In genomic region chr1:84668185-84668584, GRCh38 we compare ENCODE assay signal across 10 cellular contexts. TPM values are rescaled to one million over a fixed set of nuclear protein-coding genes. Genes with fewer than 3 reads are reported as not detected.
A peak's percentile ranks its signal among the peaks of the same experiment; 100 is the strongest.
DNase-seq lines count a peak whose midpoint lies in the region; ATAC-seq and TF ChIP-seq lines count a peak whose summit lies in the region.
"Had no signal": no experiment of that assay in that cellular context is flagged by ENCODE, and none has a peak within 500 bp of the region (broad histone marks: within the 10 kb centered on the region; RNA-seq: fewer than 3 reads in every experiment).

No MANE protein-coding gene starts in this region.

- 96 to 100% methylated on average over 1 of the region's 1 CpG for WGBS in upper lobe of left lung, 2 donors

- intact Hi-C loops in Panc1 (cut with micrococcal nuclease; ENCODE audit: unreplicated experiment) = no loop called here
- intact Hi-C loops in sciatic nerve (cut with DNase I) = no loop called here

- in situ Hi-C loops in Panc1 (cut with HindIII; ENCODE audit: low pct_unique_long_range_greater_than_20kb, low sequenced_read_pairs) = no loop called here

- peak; percentile 27; the same call in 1 of the 2 replicates for TF ChIP-seq CTCF in AG04450 (IDR thresholded peaks at IDR 0.05; ENCODE audit: low read depth, low read length)
- TF ChIP-seq CTCF in GM12872 (IDR thresholded peaks at IDR 0.05; ENCODE audit: insufficient read depth, low read depth, low read length) = peak; percentile 15; the same call in 1 of the 3 replicates
- TF ChIP-seq CTCF in Panc1 (IDR thresholded peaks at IDR 0.05) = peak; percentile 61
- TF ChIP-seq CTCF in fibroblast of villous mesenchyme (IDR thresholded peaks at IDR 0.05; ENCODE audit: insufficient read depth, low read depth, low read length) = peak; percentile 57
- TF ChIP-seq CTCF in upper lobe of left lung (IDR thresholded peaks at IDR 0.05) = no peak

- H3K9me3 ChIP-seq in AG04450 (ENCODE audit: control insufficient read depth, insufficient read depth, low read length) (no peaks in the 10 kb centered on the region), Panc1 (ENCODE audit: control insufficient read depth, insufficient read depth, low read depth, low read length) (no peaks in the 10 kb centered on the region), upper lobe of left lung (no peaks in the 10 kb centered on the region)

- peaks cover 21% of the 10 kb centered on the region for H3K36me3 ChIP-seq in Panc1 (ENCODE audit: control insufficient read depth, insufficient read depth, low read length)
- H3K36me3 ChIP-seq in upper lobe of left lung = no peaks in the 10 kb centered on the region

- POLR2A ChIA-PET in AG04450 (lab: Yijun Ruan, JAX) (no interaction called here), Panc1 (lab: Charles Lee) (interaction anchor here (0.6 kb wide), 1 partner anchor 120 kb away, joined by 5 read pairs; no protein-coding TSS in a partner anchor)

- TF ChIP-seq EP300 in upper lobe of left lung (IDR thresholded peaks at IDR 0.05) = no peak

- H3K4me1 ChIP-seq in Panc1 (ENCODE audit: control insufficient read depth, insufficient read depth, low read length) (no peaks in the 10 kb centered on the region), upper lobe of left lung (peaks cover 0 to 2% (median 0%) of the 10 kb centered on the region in 4 donors)

- no peaks in the 10 kb centered on the region for H3K27me3 ChIP-seq in AG04450 (ENCODE audit: control insufficient read depth, insufficient read depth, low read length)
- H3K27me3 ChIP-seq in Panc1 (ENCODE audit: control insufficient read depth, insufficient read depth, low read length) = no peaks in the 10 kb centered on the region
- H3K27me3 ChIP-seq in upper lobe of left lung = no peaks in the 10 kb centered on the region

- CTCF ChIA-PET in AG04450 (lab: Charles Lee) (interaction anchor here (0.6 to 2.0 kb wide), 8 partner anchors 14 to 267 kb away, joined by 3 to 17 read pairs (median 4); no protein-coding TSS in a partner anchor), Panc1 (lab: Charles Lee) (interaction anchor here (1.6 kb wide), 1 partner anchor 85 kb away, joined by 8 read pairs; no protein-coding TSS in a partner anchor)

- peak; percentile 82; the same call in 1 of the 2 replicates for ATAC-seq in Panc1
- ATAC-seq in sciatic nerve = no peak
- no peak for ATAC-seq in upper lobe of left lung (ENCODE audit: low FRiP score in 2 of 2)

- TF ChIP-seq POLR2A in upper lobe of left lung (IDR thresholded peaks at IDR 0.05) = no peak

- no TSS peak for BruUV-seq in Panc1 (replicated peaks; lab: Mats Ljungman, UMichigan)

- DNase-seq in AG04450 (ENCODE audit: low read depth, low spot score) (no peak), Panc1 (ENCODE audit: low read depth, low spot score) (no peak), fibroblast of villous mesenchyme (ENCODE audit: low read depth) (peak; percentile 43), cortex of kidney (lab: John Stamatoyannopoulos, UW) (no peak), activated T-cell treated with anti-CD3 and anti-CD28 coated beads for 4 hours (no peak), sciatic nerve (ENCODE audit: low spot score) (no peak), upper lobe of left lung (no peak)
- DNase-seq: NCI-H510A treated with DMSO at 0.1 percent for 48 hours, T1000 had no signal

- H3K27ac ChIP-seq in AG04450 (ENCODE audit: low read depth, low read length) = no peak overlapping the region
- no peak overlapping the region for H3K27ac ChIP-seq in Panc1 (ENCODE audit: low read length)
- no peak overlapping the region for H3K27ac ChIP-seq in upper lobe of left lung

- H3K4me3 ChIP-seq in AG04450 (ENCODE audit: low read depth, low read length) = no peak overlapping the region
- H3K4me3 ChIP-seq in Panc1 (ENCODE audit: low read depth in 2 of 2, low read length in 2 of 2) = no peak overlapping the region
- no peak overlapping the region for H3K4me3 ChIP-seq in fibroblast of villous mesenchyme (ENCODE audit: low read depth, low read length)
- no peak overlapping the region for H3K4me3 ChIP-seq in upper lobe of left lung

RNA-seq across cellular contexts. Expression of gene SSX2IP, which starts 22.1 kb away (rescaled TPM):
- polyA plus RNA-seq in AG04450 (2011; rRNA removed) = 21.4 and 31.7 TPM in 2 replicates
- 9.4 and 21.1 TPM in 2 replicates for polyA minus RNA-seq in AG04450 (2011; rRNA and poly(A)+ RNA removed)
- total RNA-seq in Panc1 (2021; ENCODE audit: unreplicated experiment) (81.8 TPM), fibroblast of villous mesenchyme (13.4 and 13.5 TPM in 2 replicates), sciatic nerve (10.9 TPM), upper lobe of left lung (10 to 100 TPM in 1 of 6 donors, 1 to 10 TPM in 5; 2.1 to 15.0 (median 5.4) TPM)
- 24.5 TPM for polyA plus RNA-seq in Panc1 (2012; ENCODE audit: insufficient read length)

Comparison
In these comparisons a context has a peak if more than half of its experiments do, and no peak if none do; other contexts are left out.
1. CTCF ChIP-seq: peak in AG04450 (single experiment), GM12872 (single experiment), Panc1 (single experiment) and fibroblast of villous mesenchyme (single experiment); none in upper lobe of left lung (0 of 6).